In the genomic region with DNA sequence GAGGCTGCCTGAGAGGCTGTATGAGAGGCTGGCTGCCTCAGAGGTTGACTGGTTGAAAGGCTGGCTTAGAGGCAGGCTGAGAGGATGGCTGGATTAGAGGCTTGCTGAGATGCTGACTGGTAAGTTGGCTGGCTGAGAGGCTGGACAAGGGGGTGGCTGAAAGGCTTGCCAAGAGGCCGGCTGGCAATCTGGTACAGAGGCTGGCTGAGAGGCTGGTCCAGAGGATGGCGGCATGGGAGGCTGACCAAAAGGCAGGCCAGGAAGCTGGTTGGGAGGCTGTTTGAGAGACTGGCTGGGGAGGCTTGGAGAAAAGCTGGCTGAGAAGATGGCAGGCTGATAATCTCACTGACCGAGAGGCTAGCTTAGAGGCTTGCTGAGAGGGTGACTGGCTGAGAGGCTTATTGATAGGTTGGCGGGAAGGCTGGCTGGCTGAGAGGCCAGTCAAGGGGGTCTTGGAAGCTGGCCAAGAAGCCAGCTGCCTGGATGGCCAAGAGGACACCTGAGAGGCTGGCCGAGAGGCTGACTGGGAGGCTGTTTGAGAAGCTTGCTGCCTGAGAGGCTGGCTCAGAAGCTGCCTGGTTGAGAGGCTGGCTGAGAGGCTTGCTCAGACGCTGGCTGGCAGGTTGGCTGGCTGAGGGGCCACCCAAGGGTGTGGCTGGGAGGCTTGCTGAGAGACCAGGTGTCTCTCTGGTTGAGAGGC, we compare ENCODE assay signal across 1 cellular context.
A peak's percentile ranks its signal among the peaks of the same experiment; 100 is the strongest.
TF ChIP-seq lines count a peak whose summit lies in the region.

No MANE protein-coding gene starts in this region.

TF ChIP-seq in HepG2, 621 proteins besides CTCF, POLR2A, EP300 and RAD21 (continued from another document and continues in another):
- TF ChIP-seq NONO (IDR thresholded peaks at IDR 0.05) (no peak), NONO (CRISPR knock-in tag; conservative IDR thresholded peaks at IDR 0.05) (no peak), MIER3 (CRISPR knock-in tag; IDR thresholded peaks at IDR 0.05; ENCODE audit: borderline replicate concordance) (0 out of 2 replicates have a peak, but pooled peaks have one; percentile 5), TCF7 (IDR thresholded peaks at IDR 0.05; ENCODE audit: low read depth) (no peak), ZNF878 (CRISPR knock-in tag; IDR thresholded peaks at IDR 0.05) (no peak), ZSCAN12 (CRISPR knock-in tag; IDR thresholded peaks at IDR 0.05) (0 out of 2 replicates have a peak, but pooled peaks have one; percentile 67), ZNF350 (CRISPR knock-in tag; IDR thresholded peaks at IDR 0.05; ENCODE audit: borderline replicate concordance, low read depth) (peak; percentile 85), MAF1 (CRISPR knock-in tag; IDR thresholded peaks at IDR 0.05; ENCODE audit: borderline replicate concordance) (no peak), ZNF12 (CRISPR knock-in tag; IDR thresholded peaks at IDR 0.05) (no peak), KLF11 (CRISPR knock-in tag; IDR thresholded peaks at IDR 0.05) (no peak), BRD4 (CRISPR knock-in tag; IDR thresholded peaks at IDR 0.05) (no peak), NR1H2 (CRISPR knock-in tag; IDR thresholded peaks at IDR 0.05; ENCODE audit: borderline replicate concordance, low read depth) (no peak), SIX1 (CRISPR knock-in tag; IDR thresholded peaks at IDR 0.05; ENCODE audit: borderline replicate concordance) (no peak), RFX1 (IDR thresholded peaks at IDR 0.05) (no peak), TEAD3 (CRISPR knock-in tag; optimal IDR thresholded peaks at IDR 0.05; ENCODE audit: borderline replicate concordance) (no peak), PPARG (CRISPR knock-in tag; conservative IDR thresholded peaks at IDR 0.05) (no peak), SP140L (CRISPR knock-in tag; IDR thresholded peaks at IDR 0.05; ENCODE audit: borderline replicate concordance) (no peak), ARNT (IDR thresholded peaks at IDR 0.05) (no peak), ZNF563 (CRISPR knock-in tag; IDR thresholded peaks at IDR 0.05) (no peak), POLR2AphosphoS2 (IDR thresholded peaks at IDR 0.05; ENCODE audit: low read depth, low read length) (no peak), XRCC5 (optimal IDR thresholded peaks at IDR 0.05; ENCODE audit: low read length) (peak; percentile 15), ZNF678 (CRISPR knock-in tag; IDR thresholded peaks at IDR 0.05) (peak; percentile 51; the same call in 1 of the 2 replicates), ZNF7 (CRISPR knock-in tag; IDR thresholded peaks at IDR 0.05) (no peak), U2AF2 (IDR thresholded peaks at IDR 0.05; ENCODE audit: low read depth, low read length) (no peak), PHF20 (CRISPR knock-in tag; IDR thresholded peaks at IDR 0.05) (no peak), ZNF550 (CRISPR knock-in tag; IDR thresholded peaks at IDR 0.05; ENCODE audit: borderline replicate concordance) (peak; percentile 28; the same call in 1 of the 2 replicates), ARNT2 (CRISPR knock-in tag; IDR thresholded peaks at IDR 0.05; ENCODE audit: low read depth) (no peak), YEATS4 (CRISPR knock-in tag; IDR thresholded peaks at IDR 0.05; ENCODE audit: borderline replicate concordance) (0 out of 2 replicates have a peak, but pooled peaks have one; percentile 7), ZFP36L1 (CRISPR knock-in tag; IDR thresholded peaks at IDR 0.05) (no peak), ATF7 (IDR thresholded peaks at IDR 0.05) (no peak), ATF7 (CRISPR knock-in tag; IDR thresholded peaks at IDR 0.05) (no peak), SMC3 (IDR thresholded peaks at IDR 0.05; ENCODE audit: low read length) (no peak), ZMYM2 (CRISPR knock-in tag; IDR thresholded peaks at IDR 0.05) (no peak), KLF6 (CRISPR knock-in tag; IDR thresholded peaks at IDR 0.05) (no peak), ESRRA (CRISPR knock-in tag; IDR thresholded peaks at IDR 0.05; ENCODE audit: low read depth) (no peak), MATR3 (CRISPR knock-in tag; IDR thresholded peaks at IDR 0.05) (no peak), STAG1 (CRISPR knock-in tag; IDR thresholded peaks at IDR 0.05) (no peak), SMAD9 (CRISPR knock-in tag; IDR thresholded peaks at IDR 0.05) (no peak), GABPB1 (CRISPR knock-in tag; IDR thresholded peaks at IDR 0.05) (no peak; the same call in 1 of the 2 replicates)
- TF ChIP-seq, protein P1, sequence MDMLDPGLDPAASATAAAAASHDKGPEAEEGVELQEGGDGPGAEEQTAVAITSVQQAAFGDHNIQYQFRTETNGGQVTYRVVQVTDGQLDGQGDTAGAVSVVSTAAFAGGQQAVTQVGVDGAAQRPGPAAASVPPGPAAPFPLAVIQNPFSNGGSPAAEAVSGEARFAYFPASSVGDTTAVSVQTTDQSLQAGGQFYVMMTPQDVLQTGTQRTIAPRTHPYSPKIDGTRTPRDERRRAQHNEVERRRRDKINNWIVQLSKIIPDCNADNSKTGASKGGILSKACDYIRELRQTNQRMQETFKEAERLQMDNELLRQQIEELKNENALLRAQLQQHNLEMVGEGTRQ (IDR thresholded peaks at IDR 0.05; ENCODE audit: low read depth, low read length), result no peak
- TF ChIP-seq, protein P1 (CRISPR knock-in tag; IDR thresholded peaks at IDR 0.05; ENCODE audit: borderline replicate concordance), result no peak
- TF ChIP-seq, protein P2, sequence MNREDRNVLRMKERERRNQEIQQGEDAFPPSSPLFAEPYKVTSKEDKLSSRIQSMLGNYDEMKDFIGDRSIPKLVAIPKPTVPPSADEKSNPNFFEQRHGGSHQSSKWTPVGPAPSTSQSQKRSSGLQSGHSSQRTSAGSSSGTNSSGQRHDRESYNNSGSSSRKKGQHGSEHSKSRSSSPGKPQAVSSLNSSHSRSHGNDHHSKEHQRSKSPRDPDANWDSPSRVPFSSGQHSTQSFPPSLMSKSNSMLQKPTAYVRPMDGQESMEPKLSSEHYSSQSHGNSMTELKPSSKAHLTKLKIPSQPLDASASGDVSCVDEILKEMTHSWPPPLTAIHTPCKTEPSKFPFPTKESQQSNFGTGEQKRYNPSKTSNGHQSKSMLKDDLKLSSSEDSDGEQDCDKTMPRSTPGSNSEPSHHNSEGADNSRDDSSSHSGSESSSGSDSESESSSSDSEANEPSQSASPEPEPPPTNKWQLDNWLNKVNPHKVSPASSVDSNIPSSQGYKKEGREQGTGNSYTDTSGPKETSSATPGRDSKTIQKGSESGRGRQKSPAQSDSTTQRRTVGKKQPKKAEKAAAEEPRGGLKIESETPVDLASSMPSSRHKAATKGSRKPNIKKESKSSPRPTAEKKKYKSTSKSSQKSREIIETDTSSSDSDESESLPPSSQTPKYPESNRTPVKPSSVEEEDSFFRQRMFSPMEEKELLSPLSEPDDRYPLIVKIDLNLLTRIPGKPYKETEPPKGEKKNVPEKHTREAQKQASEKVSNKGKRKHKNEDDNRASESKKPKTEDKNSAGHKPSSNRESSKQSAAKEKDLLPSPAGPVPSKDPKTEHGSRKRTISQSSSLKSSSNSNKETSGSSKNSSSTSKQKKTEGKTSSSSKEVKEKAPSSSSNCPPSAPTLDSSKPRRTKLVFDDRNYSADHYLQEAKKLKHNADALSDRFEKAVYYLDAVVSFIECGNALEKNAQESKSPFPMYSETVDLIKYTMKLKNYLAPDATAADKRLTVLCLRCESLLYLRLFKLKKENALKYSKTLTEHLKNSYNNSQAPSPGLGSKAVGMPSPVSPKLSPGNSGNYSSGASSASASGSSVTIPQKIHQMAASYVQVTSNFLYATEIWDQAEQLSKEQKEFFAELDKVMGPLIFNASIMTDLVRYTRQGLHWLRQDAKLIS (CRISPR knock-in tag; IDR thresholded peaks at IDR 0.05), result no peak
- TF ChIP-seq, protein P3, sequence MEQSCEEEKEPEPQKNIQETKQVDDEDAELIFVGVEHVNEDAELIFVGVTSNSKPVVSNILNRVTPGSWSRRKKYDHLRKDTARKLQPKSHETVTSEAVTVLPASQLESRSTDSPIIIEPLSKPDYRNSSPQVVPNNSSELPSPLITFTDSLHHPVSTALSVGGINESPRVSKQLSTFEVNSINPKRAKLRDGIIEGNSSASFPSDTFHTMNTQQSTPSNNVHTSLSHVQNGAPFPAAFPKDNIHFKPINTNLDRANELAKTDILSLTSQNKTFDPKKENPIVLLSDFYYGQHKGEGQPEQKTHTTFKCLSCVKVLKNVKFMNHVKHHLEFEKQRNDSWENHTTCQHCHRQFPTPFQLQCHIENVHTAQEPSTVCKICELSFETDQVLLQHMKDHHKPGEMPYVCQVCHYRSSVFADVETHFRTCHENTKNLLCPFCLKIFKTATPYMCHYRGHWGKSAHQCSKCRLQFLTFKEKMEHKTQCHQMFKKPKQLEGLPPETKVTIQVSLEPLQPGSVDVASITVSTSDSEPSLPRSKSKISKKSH (CRISPR knock-in tag; IDR thresholded peaks at IDR 0.05; ENCODE audit: borderline replicate concordance), result peak; percentile 61; the same call in 1 of the 2 replicates
- TF ChIP-seq, protein P4, sequence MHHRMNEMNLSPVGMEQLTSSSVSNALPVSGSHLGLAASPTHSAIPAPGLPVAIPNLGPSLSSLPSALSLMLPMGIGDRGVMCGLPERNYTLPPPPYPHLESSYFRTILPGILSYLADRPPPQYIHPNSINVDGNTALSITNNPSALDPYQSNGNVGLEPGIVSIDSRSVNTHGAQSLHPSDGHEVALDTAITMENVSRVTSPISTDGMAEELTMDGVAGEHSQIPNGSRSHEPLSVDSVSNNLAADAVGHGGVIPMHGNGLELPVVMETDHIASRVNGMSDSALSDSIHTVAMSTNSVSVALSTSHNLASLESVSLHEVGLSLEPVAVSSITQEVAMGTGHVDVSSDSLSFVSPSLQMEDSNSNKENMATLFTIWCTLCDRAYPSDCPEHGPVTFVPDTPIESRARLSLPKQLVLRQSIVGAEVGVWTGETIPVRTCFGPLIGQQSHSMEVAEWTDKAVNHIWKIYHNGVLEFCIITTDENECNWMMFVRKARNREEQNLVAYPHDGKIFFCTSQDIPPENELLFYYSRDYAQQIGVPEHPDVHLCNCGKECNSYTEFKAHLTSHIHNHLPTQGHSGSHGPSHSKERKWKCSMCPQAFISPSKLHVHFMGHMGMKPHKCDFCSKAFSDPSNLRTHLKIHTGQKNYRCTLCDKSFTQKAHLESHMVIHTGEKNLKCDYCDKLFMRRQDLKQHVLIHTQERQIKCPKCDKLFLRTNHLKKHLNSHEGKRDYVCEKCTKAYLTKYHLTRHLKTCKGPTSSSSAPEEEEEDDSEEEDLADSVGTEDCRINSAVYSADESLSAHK (CRISPR knock-in tag; IDR thresholded peaks at IDR 0.05; ENCODE audit: borderline replicate concordance), result no peak
- TF ChIP-seq, protein P5, sequence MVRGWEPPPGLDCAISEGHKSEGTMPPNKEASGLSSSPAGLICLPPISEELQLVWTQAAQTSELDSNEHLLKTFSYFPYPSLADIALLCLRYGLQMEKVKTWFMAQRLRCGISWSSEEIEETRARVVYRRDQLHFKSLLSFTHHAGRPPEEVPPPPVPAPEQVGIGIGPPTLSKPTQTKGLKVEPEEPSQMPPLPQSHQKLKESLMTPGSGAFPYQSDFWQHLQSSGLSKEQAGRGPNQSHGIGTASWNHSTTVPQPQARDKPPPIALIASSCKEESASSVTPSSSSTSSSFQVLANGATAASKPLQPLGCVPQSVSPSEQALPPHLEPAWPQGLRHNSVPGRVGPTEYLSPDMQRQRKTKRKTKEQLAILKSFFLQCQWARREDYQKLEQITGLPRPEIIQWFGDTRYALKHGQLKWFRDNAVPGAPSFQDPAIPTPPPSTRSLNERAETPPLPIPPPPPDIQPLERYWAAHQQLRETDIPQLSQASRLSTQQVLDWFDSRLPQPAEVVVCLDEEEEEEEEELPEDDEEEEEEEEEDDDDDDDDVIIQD (CRISPR knock-in tag; IDR thresholded peaks at IDR 0.05; ENCODE audit: low read depth), result no peak
- TF ChIP-seq, protein P6, sequence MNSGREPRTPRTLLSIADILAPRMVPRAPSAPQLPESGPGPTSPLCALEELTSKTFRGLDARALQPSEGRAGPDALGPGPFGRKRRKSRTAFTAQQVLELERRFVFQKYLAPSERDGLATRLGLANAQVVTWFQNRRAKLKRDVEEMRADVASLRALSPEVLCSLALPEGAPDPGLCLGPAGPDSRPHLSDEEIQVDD (CRISPR knock-in tag; IDR thresholded peaks at IDR 0.05; ENCODE audit: borderline replicate concordance), result no peak
- TF ChIP-seq, protein P7, sequence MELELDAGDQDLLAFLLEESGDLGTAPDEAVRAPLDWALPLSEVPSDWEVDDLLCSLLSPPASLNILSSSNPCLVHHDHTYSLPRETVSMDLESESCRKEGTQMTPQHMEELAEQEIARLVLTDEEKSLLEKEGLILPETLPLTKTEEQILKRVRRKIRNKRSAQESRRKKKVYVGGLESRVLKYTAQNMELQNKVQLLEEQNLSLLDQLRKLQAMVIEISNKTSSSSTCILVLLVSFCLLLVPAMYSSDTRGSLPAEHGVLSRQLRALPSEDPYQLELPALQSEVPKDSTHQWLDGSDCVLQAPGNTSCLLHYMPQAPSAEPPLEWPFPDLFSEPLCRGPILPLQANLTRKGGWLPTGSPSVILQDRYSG (CRISPR knock-in tag; IDR thresholded peaks at IDR 0.05), result no peak
- TF ChIP-seq, protein P8, sequence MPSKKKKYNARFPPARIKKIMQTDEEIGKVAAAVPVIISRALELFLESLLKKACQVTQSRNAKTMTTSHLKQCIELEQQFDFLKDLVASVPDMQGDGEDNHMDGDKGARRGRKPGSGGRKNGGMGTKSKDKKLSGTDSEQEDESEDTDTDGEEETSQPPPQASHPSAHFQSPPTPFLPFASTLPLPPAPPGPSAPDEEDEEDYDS (CRISPR knock-in tag; IDR thresholded peaks at IDR 0.05), result no peak
- TF ChIP-seq, protein P9, sequence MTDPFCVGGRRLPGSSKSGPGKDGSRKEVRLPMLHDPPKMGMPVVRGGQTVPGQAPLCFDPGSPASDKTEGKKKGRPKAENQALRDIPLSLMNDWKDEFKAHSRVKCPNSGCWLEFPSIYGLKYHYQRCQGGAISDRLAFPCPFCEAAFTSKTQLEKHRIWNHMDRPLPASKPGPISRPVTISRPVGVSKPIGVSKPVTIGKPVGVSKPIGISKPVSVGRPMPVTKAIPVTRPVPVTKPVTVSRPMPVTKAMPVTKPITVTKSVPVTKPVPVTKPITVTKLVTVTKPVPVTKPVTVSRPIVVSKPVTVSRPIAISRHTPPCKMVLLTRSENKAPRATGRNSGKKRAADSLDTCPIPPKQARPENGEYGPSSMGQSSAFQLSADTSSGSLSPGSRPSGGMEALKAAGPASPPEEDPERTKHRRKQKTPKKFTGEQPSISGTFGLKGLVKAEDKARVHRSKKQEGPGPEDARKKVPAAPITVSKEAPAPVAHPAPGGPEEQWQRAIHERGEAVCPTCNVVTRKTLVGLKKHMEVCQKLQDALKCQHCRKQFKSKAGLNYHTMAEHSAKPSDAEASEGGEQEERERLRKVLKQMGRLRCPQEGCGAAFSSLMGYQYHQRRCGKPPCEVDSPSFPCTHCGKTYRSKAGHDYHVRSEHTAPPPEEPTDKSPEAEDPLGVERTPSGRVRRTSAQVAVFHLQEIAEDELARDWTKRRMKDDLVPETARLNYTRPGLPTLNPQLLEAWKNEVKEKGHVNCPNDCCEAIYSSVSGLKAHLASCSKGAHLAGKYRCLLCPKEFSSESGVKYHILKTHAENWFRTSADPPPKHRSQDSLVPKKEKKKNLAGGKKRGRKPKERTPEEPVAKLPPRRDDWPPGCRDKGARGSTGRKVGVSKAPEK (CRISPR knock-in tag; IDR thresholded peaks at IDR 0.05; ENCODE audit: borderline replicate concordance), result no peak
